1 cellular context compared by ENCODE assay signal in genomic region chr4:109414938-109415337, GRCh38.
A peak's percentile ranks its signal among the peaks of the same experiment; 100 is the strongest.
TF ChIP-seq lines count a peak whose summit lies in the region.

No MANE protein-coding gene starts in this region.

TF ChIP-seq in GM23338, 12 proteins besides CTCF, POLR2A, EP300 and RAD21 (continued from another document):
- no peak for TF ChIP-seq REST (IDR thresholded peaks at IDR 0.05; ENCODE audit: unreplicated experiment)
- TF ChIP-seq EZH2phosphoT487 (IDR thresholded peaks at IDR 0.05; ENCODE audit: unreplicated experiment), result no peak
- no peak for TF ChIP-seq ZNF331 (CRISPR knock-in tag; IDR thresholded peaks at IDR 0.05; ENCODE audit: low read depth)
- TF ChIP-seq EZH2 (IDR thresholded peaks at IDR 0.05; ENCODE audit: low read depth, unreplicated experiment), result no peak
- TF ChIP-seq ZNF114 (CRISPR knock-in tag; IDR thresholded peaks at IDR 0.05), result no peak
- TF ChIP-seq NANOG (IDR thresholded peaks at IDR 0.05; ENCODE audit: borderline replicate concordance), result peak; percentile 59
